ENCODE assay signal across 17 cellular contexts in genomic region chr1:109770331-109771095, GRCh38. TPM values are rescaled to one million over a fixed set of nuclear protein-coding genes. Genes with fewer than 3 reads are reported as not detected.
DNase-seq lines count a peak whose midpoint lies in the region; ATAC-seq and TF ChIP-seq lines count a peak whose summit lies in the region.
"Had no signal": no experiment of that assay in that cellular context is flagged by ENCODE, and none has a peak within 500 bp of the region (broad histone marks: within the 10 kb centered on the region; RNA-seq: fewer than 3 reads in every experiment).

No MANE protein-coding gene starts in this region.

- H3K27ac Mint-ChIP-seq in stimulated activated naive CD8-positive, alpha-beta T cell treated with anti-CD3 and anti-CD28 coated beads, Interleukin-15, amount 100 ng/mL, for 72 hours: peak overlapping the region; percentile 9 to 28
- H3K27ac Mint-ChIP-seq: activated CD4-positive, alpha-beta T cell treated with anti-CD3 and anti-CD28 coated beads for 36 hours; endodermal cell; stimulated activated naive CD8-positive, alpha-beta T cell treated with anti-CD3 and anti-CD28 coated beads, Interleukin-15, Interleukin-2, amounts not matched to agents 100 ng/mL and 50 ng/mL, for 24 hours had no signal

- H3K9me3 ChIP-seq in ovary: no peaks in the 10 kb centered on the region

- no peak for TF ChIP-seq CTCF in ovary (IDR thresholded peaks at IDR 0.05)

- peaks cover 4% of the 10 kb centered on the region for H3K27me3 Mint-ChIP-seq in stimulated activated naive CD8-positive, alpha-beta T cell treated with anti-CD3 and anti-CD28 coated beads, Interleukin-15, amount 100 ng/mL, for 72 hours
- H3K27me3 Mint-ChIP-seq: activated CD4-positive, alpha-beta T cell treated with anti-CD3 and anti-CD28 coated beads for 36 hours; stimulated activated naive CD8-positive, alpha-beta T cell treated with anti-CD3 and anti-CD28 coated beads, Interleukin-15, Interleukin-2, amounts not matched to agents 100 ng/mL and 50 ng/mL, for 24 hours had no signal

- H3K4me3 ChIP-seq in ovary: no peak overlapping the region

- H3K4me1 ChIP-seq in ovary (ENCODE audit: insufficient read depth): no peaks in the 10 kb centered on the region

- peaks cover 5% of the 10 kb centered on the region for H3K4me1 Mint-ChIP-seq in stimulated activated naive CD8-positive, alpha-beta T cell treated with anti-CD3 and anti-CD28 coated beads, Interleukin-15, amount 100 ng/mL, for 72 hours
- H3K4me1 Mint-ChIP-seq: activated CD4-positive, alpha-beta T cell treated with anti-CD3 and anti-CD28 coated beads for 36 hours; endodermal cell; immature natural killer cell had no signal

- no peak for DNase-seq in stimulated activated naive CD8-positive, alpha-beta T cell treated with anti-CD3 and anti-CD28 coated beads, Interleukin-15, amount 100 ng/mL, for 72 hours
- no peak for DNase-seq in stimulated activated naive CD8-positive, alpha-beta T cell treated with anti-CD3 and anti-CD28 coated beads, Interleukin-15, Interleukin-2, amounts not matched to agents 100 U/mL and 50 U/mL, for 24 hours
- DNase-seq in left cardiac atrium: peak; percentile 37
- DNase-seq in ovary: peak in 4 of 5 donors; percentile 29 to 60 (median 46)
- DNase-seq in COLO829 (ENCODE audit: low spot score): no peak
- no peak for DNase-seq in NCI-H526 (lab: John Stamatoyannopoulos, UW)
- no peak for DNase-seq in NOMO-1 (lab: John Stamatoyannopoulos, UW; ENCODE audit: unreplicated experiment in 2 of 2)
- DNase-seq: activated CD4-positive, alpha-beta T cell treated with anti-CD3 and anti-CD28 coated beads for 36 hours; endodermal cell; foreskin fibroblast; HCEC 1CT; immature natural killer cell; NCI-H2029 treated with DMSO at 0.1 percent for 48 hours; NCI-H526 treated with DMSO at 0.1 percent for 48 hours; SHP77 had no signal

- intact Hi-C loops in left cardiac atrium (cut with DNase I) (loop anchor here in 1 of 2 donors (5.0 kb wide), 1 partner anchor 128 kb away; no protein-coding TSS in a partner anchor), ovary (cut with DNase I) (loop anchor here (5.0 to 10.0 kb wide), 5 partner anchors 128 to 334 kb away; partner anchors contain the start of genes GNAI3 (in 3 of the 4) and CSF1 (in 1 of the 4))

- WGBS in ovary, 3 donors: 71 to 79% (median 78%) methylated on average over 11 of the region's 11 CpGs

- TF ChIP-seq EP300 in ovary (IDR thresholded peaks at IDR 0.05): no peak

- ATAC-seq in stimulated activated naive CD8-positive, alpha-beta T cell treated with anti-CD3 and anti-CD28 coated beads, Interleukin-15, amount 100 ng/mL, for 72 hours: no peak
- no peak for ATAC-seq in stimulated activated naive CD8-positive, alpha-beta T cell treated with anti-CD3 and anti-CD28 coated beads, Interleukin-15, Interleukin-2, amounts not matched to agents 100 U/mL and 50 U/mL, for 24 hours
- ATAC-seq in left cardiac atrium: peak; percentile 16 to 38
- ATAC-seq in HG02884 (IDR thresholded peaks at IDR 0.05; ENCODE audit: unreplicated experiment): no peak
- ATAC-seq: activated CD4-positive, alpha-beta T cell treated with anti-CD3 and anti-CD28 coated beads for 36 hours had no signal

- TF ChIP-seq POLR2A in ovary (IDR thresholded peaks at IDR 0.05): no peak

- H3K9me3 Mint-ChIP-seq in stimulated activated naive CD8-positive, alpha-beta T cell treated with anti-CD3 and anti-CD28 coated beads, Interleukin-15, amount 100 ng/mL, for 72 hours: no peaks in the 10 kb centered on the region
- H3K9me3 Mint-ChIP-seq: endodermal cell; immature natural killer cell; stimulated activated naive CD8-positive, alpha-beta T cell treated with anti-CD3 and anti-CD28 coated beads, Interleukin-15, Interleukin-2, amounts not matched to agents 100 ng/mL and 50 ng/mL, for 24 hours had no signal

- no peaks in the 10 kb centered on the region for H3K36me3 ChIP-seq in ovary

- H3K27me3 ChIP-seq in ovary: no peaks in the 10 kb centered on the region

- H3K27ac ChIP-seq in ovary: no peak overlapping the region

- no peak overlapping the region for H3K4me3 Mint-ChIP-seq in stimulated activated naive CD8-positive, alpha-beta T cell treated with anti-CD3 and anti-CD28 coated beads, Interleukin-15, amount 100 ng/mL, for 72 hours
- H3K4me3 Mint-ChIP-seq: activated CD4-positive, alpha-beta T cell treated with anti-CD3 and anti-CD28 coated beads for 36 hours; endodermal cell; immature natural killer cell; stimulated activated naive CD8-positive, alpha-beta T cell treated with anti-CD3 and anti-CD28 coated beads, Interleukin-15, Interleukin-2, amounts not matched to agents 100 ng/mL and 50 ng/mL, for 24 hours had no signal

RNA-seq across cellular contexts. Expression of gene EPS8L3, which starts 6.8 kb away (rescaled TPM):
- not detected for total RNA-seq in left cardiac atrium
- 1 to 10 TPM in 1 of 7 donors, under 1 TPM in 5, not detected in 1; 0.23 to 1.9 (median 0.56) TPM for total RNA-seq in ovary
- under 1 TPM in 1 of 2 donors, not detected in 1; 0.05 TPM for polyA plus RNA-seq in ovary
- total RNA-seq: activated CD4-positive, alpha-beta T cell treated with anti-CD3 and anti-CD28 coated beads for 36 hours; endodermal cell had no signal

RNA-seq across cellular contexts. Expression of gene GSTM3, which starts 29.7 kb away (rescaled TPM):
- total RNA-seq in left cardiac atrium: 10 to 100 TPM; 46.8 to 68.7 TPM
- total RNA-seq in ovary: 100 to 1,000 TPM in 5 of 7 donors, 10 to 100 TPM in 2; 75.8 to 278 (median 135) TPM
- polyA plus RNA-seq in ovary: 100 to 1,000 TPM; 229 to 234 TPM

RNA-seq across cellular contexts. Expression of gene GSTM5, which starts 58.5 kb away (rescaled TPM):
- total RNA-seq in left cardiac atrium (1 to 10 TPM; 3.0 to 6.9 TPM), ovary (100 to 1,000 TPM in 3 of 7 donors, 10 to 100 TPM in 4; 18.8 to 183 (median 95.8) TPM)
- 100 to 1,000 TPM; 101 to 259 TPM for polyA plus RNA-seq in ovary

Comparison
In these comparisons a context has a peak if more than half of its experiments do, and no peak if none do; other contexts are left out.
1. ATAC-seq: peak in left cardiac atrium (2 of 2); none in stimulated activated naive CD8-positive, alpha-beta T cell treated with anti-CD3 and anti-CD28 coated beads, Interleukin-15, amount 100 ng/mL, for 72 hours (single experiment), stimulated activated naive CD8-positive, alpha-beta T cell treated with anti-CD3 and anti-CD28 coated beads, Interleukin-15, Interleukin-2, amounts not matched to agents 100 U/mL and 50 U/mL, for 24 hours (single experiment) and HG02884 (single experiment).
2. DNase-seq: peak in left cardiac atrium (single experiment) and ovary (4 of 5); none in stimulated activated naive CD8-positive, alpha-beta T cell treated with anti-CD3 and anti-CD28 coated beads, Interleukin-15, amount 100 ng/mL, for 72 hours (0 of 2), stimulated activated naive CD8-positive, alpha-beta T cell treated with anti-CD3 and anti-CD28 coated beads, Interleukin-15, Interleukin-2, amounts not matched to agents 100 U/mL and 50 U/mL, for 24 hours (single experiment), COLO829 (single experiment), NCI-H526 (0 of 2) and NOMO-1 (0 of 2).